In genomic region chr9:36808246-36808645, GRCh38 we compare ENCODE assay signal across 33 cellular contexts.
"Had no signal": no experiment of that assay in that cellular context is flagged by ENCODE, and none has a peak within 500 bp of the region (broad histone marks: within the 10 kb centered on the region; RNA-seq: fewer than 3 reads in every experiment).

No MANE protein-coding gene starts in this region.

- H3K27ac ChIP-seq: brain microvascular endothelial cell, Peyer's patch, SJSA1, WERI-Rb-1 had no signal

- H3K36me3 ChIP-seq: brain microvascular endothelial cell, MG63, Peyer's patch, SJSA1, WERI-Rb-1 had no signal

- ATAC-seq: activated CD8-positive, alpha-beta T cell treated with anti-CD3 and anti-CD28 coated beads for 36 hours; activated T-cell treated with anti-CD3 and anti-CD28 coated beads, Interleukin-2, amount 50 U/mL, for 72 hours; activated T-helper 17 cell treated with anti-CD3 and anti-CD28 coated beads, Interleukin-2, amount 50 U/mL, for 72 hours; T-cell; T-helper 17 cell had no signal

- DNase-seq: activated CD4-positive, alpha-beta T cell treated with anti-CD3 and anti-CD28 coated beads, Interleukin-2, amount 10 ng/mL, durations not matched to agents 24 days and 14 days; activated CD4-positive, alpha-beta T cell treated with anti-CD3 and anti-CD28 coated beads, Interleukin-2, amount 50 U/mL, for 4 hours; activated CD4-positive, CD25-positive, alpha-beta regulatory T cell; activated CD8-positive, alpha-beta T cell treated with anti-CD3 and anti-CD28 coated beads for 36 hours; activated gamma-delta T cell treated with Interleukin-2 at 50 U/mL for 16 hours; activated naive CD4-positive, alpha-beta T cell treated with anti-CD3 and anti-CD28 coated beads for 36 hours; activated naive CD8-positive, alpha-beta T cell treated with anti-CD3 and anti-CD28 coated beads for 36 hours; activated T-cell treated with anti-CD3 and anti-CD28 coated beads, Interleukin-2, amount 50 U/mL, for 1 hour; activated T-cell treated with anti-CD3 and anti-CD28 coated beads, Interleukin-2, amount 50 U/mL, for 72 hours; amniotic stem cell; aorta; brain microvascular endothelial cell; central memory CD4-positive, alpha-beta T cell; MG63; NCI-H1048; NCI-H1105 treated with DMSO at 0.1 percent for 48 hours; NCI-H1436; NCI-H1694; NCI-H1930; NCI-H2081 treated with DMSO at 0.1 percent for 48 hours; NCI-H226; NCI-H446 treated with DMSO at 0.1 percent for 48 hours; NCI-H524 treated with DMSO at 0.1 percent for 48 hours; Peyer's patch; RPMI8226; SHP77 treated with DMSO at 0.1 percent for 48 hours; SK-N-SH; T-helper 17 cell; T-helper 9 cell; WERI-Rb-1 had no signal

- H3K36me3 Mint-ChIP-seq: activated naive CD8-positive, alpha-beta T cell treated with anti-CD3 and anti-CD28 coated beads for 36 hours; T-cell had no signal

- H3K9me3 Mint-ChIP-seq: activated CD4-positive, alpha-beta T cell treated with anti-CD3 and anti-CD28 coated beads, Interleukin-2, amount 10 ng/mL, durations not matched to agents 24 days and 14 days; activated CD8-positive, alpha-beta T cell treated with anti-CD3 and anti-CD28 coated beads for 36 hours; activated naive CD4-positive, alpha-beta T cell treated with anti-CD3 and anti-CD28 coated beads for 36 hours; activated naive CD8-positive, alpha-beta T cell treated with anti-CD3 and anti-CD28 coated beads for 36 hours; activated T-cell treated with anti-CD3 and anti-CD28 coated beads, Interleukin-2, amount 50 U/mL, for 72 hours; activated T-helper 17 cell treated with anti-CD3 and anti-CD28 coated beads, Interleukin-2, amount 50 U/mL, for 72 hours; T-cell had no signal

- H3K27ac Mint-ChIP-seq: activated CD4-positive, alpha-beta T cell treated with anti-CD3 and anti-CD28 coated beads, Interleukin-2, amount 10 ng/mL, durations not matched to agents 24 days and 14 days; activated CD8-positive, alpha-beta T cell treated with anti-CD3 and anti-CD28 coated beads for 36 hours; activated naive CD4-positive, alpha-beta T cell treated with anti-CD3 and anti-CD28 coated beads for 36 hours; activated naive CD8-positive, alpha-beta T cell treated with anti-CD3 and anti-CD28 coated beads for 36 hours; activated T-cell treated with anti-CD3 and anti-CD28 coated beads, Interleukin-2, amount 50 U/mL, for 72 hours; activated T-helper 17 cell treated with anti-CD3 and anti-CD28 coated beads, Interleukin-2, amount 50 U/mL, for 72 hours; T-cell; T-helper 17 cell had no signal

- H3K27me3 ChIP-seq: Peyer's patch, SJSA1 had no signal

- H3K4me3 ChIP-seq: MG63, Peyer's patch, SJSA1 had no signal

- H3K4me1 Mint-ChIP-seq: activated CD4-positive, alpha-beta T cell treated with anti-CD3 and anti-CD28 coated beads, Interleukin-2, amount 10 ng/mL, durations not matched to agents 24 days and 14 days; activated naive CD8-positive, alpha-beta T cell treated with anti-CD3 and anti-CD28 coated beads for 36 hours; activated T-helper 17 cell treated with anti-CD3 and anti-CD28 coated beads, Interleukin-2, amount 50 U/mL, for 72 hours; T-helper 17 cell had no signal

- H3K4me2 ChIP-seq: SK-N-SH had no signal

- H3K4me1 ChIP-seq: Peyer's patch, SJSA1 had no signal

- H3K4me3 Mint-ChIP-seq: activated CD4-positive, alpha-beta T cell treated with anti-CD3 and anti-CD28 coated beads, Interleukin-2, amount 10 ng/mL, durations not matched to agents 24 days and 14 days; activated CD8-positive, alpha-beta T cell treated with anti-CD3 and anti-CD28 coated beads for 36 hours; activated naive CD4-positive, alpha-beta T cell treated with anti-CD3 and anti-CD28 coated beads for 36 hours; activated naive CD8-positive, alpha-beta T cell treated with anti-CD3 and anti-CD28 coated beads for 36 hours; activated T-cell treated with anti-CD3 and anti-CD28 coated beads, Interleukin-2, amount 50 U/mL, for 72 hours; activated T-helper 17 cell treated with anti-CD3 and anti-CD28 coated beads, Interleukin-2, amount 50 U/mL, for 72 hours; T-cell; T-helper 17 cell had no signal

- H3K9ac ChIP-seq: SK-N-SH had no signal

- H3K9me3 ChIP-seq: MG63, Peyer's patch, SJSA1, SK-N-SH had no signal

- H3K9me2 ChIP-seq: SK-N-SH had no signal
